ENCODE assay signal across 21 cellular contexts in genomic region chr1:216576246-216576645, GRCh38.
"Had no signal": no experiment of that assay in that cellular context is flagged by ENCODE, and none has a peak within 500 bp of the region (broad histone marks: within the 10 kb centered on the region; RNA-seq: fewer than 3 reads in every experiment).

No MANE protein-coding gene starts in this region.

- H3K27ac ChIP-seq: lower lobe of right lung, parathyroid adenoma, stomach, vagina, WERI-Rb-1 had no signal

- H3K4me1 ChIP-seq: lower lobe of right lung, stomach, vagina had no signal

- H3K79me2 ChIP-seq: parathyroid adenoma had no signal

- H3K27me3 Mint-ChIP-seq: activated naive CD8-positive, alpha-beta T cell; dendritic cell treated with granulocyte-macrophage colony-stimulating factor and Interleukin-4, amounts not matched to agents 40 ng/mL and 50 ng/mL, for 4 days; natural killer cell treated with Interleukin-12 subunit alpha and Interleukin-12 subunit beta and Interleukin-15 and Interleukin-18, amount 100 ng/mL, for 72 hours had no signal

- H3K9me3 ChIP-seq: lower lobe of right lung, stomach, vagina had no signal

- FAIRE-seq: keratinocyte had no signal

- H3K9ac ChIP-seq: parathyroid adenoma had no signal

- ATAC-seq: lower lobe of right lung; natural killer cell treated with Interleukin-12 subunit alpha and Interleukin-12 subunit beta and Interleukin-15 and Interleukin-18, amount 100 ng/mL, for 72 hours; sciatic nerve had no signal

- H3K36me3 Mint-ChIP-seq: activated naive CD8-positive, alpha-beta T cell; mesothelial cell of epicardium; natural killer cell treated with Interleukin-12 subunit alpha and Interleukin-12 subunit beta and Interleukin-15 and Interleukin-18, amount 100 ng/mL, for 72 hours had no signal

- H3K4me3 Mint-ChIP-seq: activated naive CD8-positive, alpha-beta T cell; activated T-helper 1 cell treated with anti-CD3 and anti-CD28 coated beads, Interleukin-12 subunit alpha, Interleukin-12 subunit beta, Interleukin-2, Interleukin-4 antibody, amounts not matched to agents 30 ng/mL and 10 ng/mL and 1 ng/mL, durations not matched to agents 14 hours and 24 hours and 36 hours; dendritic cell treated with granulocyte-macrophage colony-stimulating factor and Interleukin-4, amounts not matched to agents 40 ng/mL and 50 ng/mL, for 4 days; mesothelial cell of epicardium; natural killer cell treated with Interleukin-12 subunit alpha and Interleukin-12 subunit beta and Interleukin-15 and Interleukin-18, amount 100 ng/mL, for 72 hours had no signal

- H3K4me3 ChIP-seq: lower lobe of right lung, smooth muscle cell, stomach, vagina had no signal

- H3K27ac Mint-ChIP-seq: activated naive CD8-positive, alpha-beta T cell; activated T-helper 1 cell treated with anti-CD3 and anti-CD28 coated beads, Interleukin-12 subunit alpha, Interleukin-12 subunit beta, Interleukin-2, Interleukin-4 antibody, amounts not matched to agents 30 ng/mL and 10 ng/mL and 1 ng/mL, durations not matched to agents 14 hours and 24 hours and 36 hours; dendritic cell treated with granulocyte-macrophage colony-stimulating factor and Interleukin-4, amounts not matched to agents 40 ng/mL and 50 ng/mL, for 4 days; mesothelial cell of epicardium; natural killer cell treated with Interleukin-12 subunit alpha and Interleukin-12 subunit beta and Interleukin-15 and Interleukin-18, amount 100 ng/mL, for 72 hours had no signal

- H3K36me3 ChIP-seq: lower lobe of right lung, stomach, vagina had no signal

- H3K27me3 ChIP-seq: stomach, vagina had no signal

- H3K4me2 ChIP-seq: smooth muscle cell had no signal

- H3K9me3 Mint-ChIP-seq: activated T-helper 1 cell treated with anti-CD3 and anti-CD28 coated beads, Interleukin-12 subunit alpha, Interleukin-12 subunit beta, Interleukin-2, Interleukin-4 antibody, amounts not matched to agents 30 ng/mL and 10 ng/mL and 1 ng/mL, durations not matched to agents 14 hours and 24 hours and 36 hours; dendritic cell treated with granulocyte-macrophage colony-stimulating factor and Interleukin-4, amounts not matched to agents 40 ng/mL and 50 ng/mL, for 4 days; mesothelial cell of epicardium had no signal

- DNase-seq: activated CD4-positive, alpha-beta T cell treated with anti-CD3 and anti-CD28 coated beads, Interleukin-2, amount 50 U/mL, for 4 hours; activated T-cell treated with anti-CD3 and anti-CD28 coated beads for 4 hours; effector CD8-positive, alpha-beta T cell; foreskin fibroblast; hypothalamus; lower lobe of right lung; stimulated activated CD4-positive, alpha-beta T cell treated with anti-CD3 and anti-CD28 coated beads, Interleukin-4, amount 100 ng/mL, for 1 hour; stomach; T-helper 9 cell; trophoblast cell; WERI-Rb-1 had no signal

- H2AFZ ChIP-seq: parathyroid adenoma had no signal
